8 cellular contexts compared by ENCODE assay signal in the genomic region with DNA sequence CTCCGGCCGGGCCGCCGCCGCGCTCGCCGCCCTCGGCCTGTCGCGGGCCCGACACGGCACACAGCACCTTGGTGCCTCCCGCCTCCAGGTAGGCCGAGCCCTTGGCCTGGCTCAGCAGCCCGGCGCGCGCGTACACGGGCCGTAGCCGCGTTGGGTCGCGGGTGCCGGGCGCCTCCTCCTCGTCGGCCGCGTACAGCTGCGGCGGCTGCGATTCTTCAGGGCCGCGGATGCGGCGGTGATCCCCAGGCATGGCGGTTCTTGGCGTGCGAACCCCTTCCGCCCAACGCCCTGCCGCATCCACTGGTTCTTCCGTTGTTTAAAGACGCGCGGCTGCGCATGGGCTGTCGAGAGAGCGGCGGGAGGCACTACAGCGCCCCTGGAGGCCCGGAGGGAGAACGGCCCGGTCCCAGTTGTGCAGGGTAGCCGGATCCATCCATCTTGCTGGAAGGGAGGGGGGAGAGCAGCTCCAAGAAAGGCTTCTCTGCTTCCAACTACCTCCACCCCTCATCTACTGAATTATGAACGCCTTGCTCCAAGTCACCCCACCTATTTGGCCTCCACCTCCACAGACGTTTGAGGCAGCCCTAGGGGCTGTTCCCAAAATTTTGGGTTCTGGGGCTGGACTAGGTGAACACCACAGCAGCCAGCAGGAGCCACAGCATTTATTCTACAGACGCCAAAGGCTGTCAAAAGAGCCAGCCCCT. TPM values are rescaled to one million over a fixed set of nuclear protein-coding genes. Genes with fewer than 3 reads are reported as not detected.
A peak's percentile ranks its signal among the peaks of the same experiment; 100 is the strongest.
DNase-seq lines count a peak whose midpoint lies in the region; ATAC-seq lines count a peak whose summit lies in the region.

TSS of gene EXOSC6 (minus strand) at position 290 of the 704 bp plus-strand sequence. CDS start at position 250, 40 bp downstream.

- H2BK5ac ChIP-seq in mesenchymal stem cell (ENCODE audit: low read depth, low read length, poor library complexity, severe bottlenecking): peak within 1 kb of the TSS; percentile 26

- H2AFZ ChIP-seq in mesenchymal stem cell (ENCODE audit: low read depth, low read length): peak within 1 kb of the TSS; percentile 75

- peak within 1 kb of the TSS; percentile 81 to 86 for H3K4me3 ChIP-seq in mesenchymal stem cell (ENCODE audit: insufficient read depth in 1 of 2, low read depth in 1 of 2, low read length in 2 of 2)

- DNase-seq in Caki2 (ENCODE audit: low read depth) (peak; percentile 93), HT1080 (ENCODE audit: low read depth) (peak; percentile 92), mesenchymal stem cell (peak; percentile 94)
- peak; percentile 82 for DNase-seq in NK-92 treated with Interleukin-12 subunit alpha and Interleukin-12 subunit beta, amount 100 ng/mL, for 24 hours (lab: John Stamatoyannopoulos, UW)
- DNase-seq in activated CD8-positive, alpha-beta memory T cell treated with anti-CD3 and anti-CD28 coated beads for 24 hours: peak; percentile 95
- peak; percentile 90 for DNase-seq in effector memory CD8-positive, alpha-beta T cell
- DNase-seq in stimulated activated CD8-positive, alpha-beta memory T cell treated with anti-CD3 and anti-CD28 coated beads, Interleukin-12 subunit alpha, Interleukin-12 subunit beta, amount 100 ng/mL, for 24 hours (ENCODE audit: extremely low read depth): peak; percentile 77

- peak within 1 kb of the TSS; percentile 95 for H4K91ac ChIP-seq in mesenchymal stem cell (ENCODE audit: low read length)

- peak within 1 kb of the TSS; percentile 62 to 98 for H3K4ac ChIP-seq in mesenchymal stem cell (ENCODE audit: low read depth in 1 of 2, low read length in 2 of 2)

- peak within 1 kb of the TSS in 1 of 2 experiments; percentile 31 for H2BK12ac ChIP-seq in mesenchymal stem cell (ENCODE audit: low read length in 2 of 2)

- H3K27me3 Mint-ChIP-seq in effector memory CD8-positive, alpha-beta T cell: no peaks in the 10 kb centered on the region

- peaks cover 42% of the 10 kb centered on the region for H3K36me3 Mint-ChIP-seq in effector memory CD8-positive, alpha-beta T cell (ENCODE audit: insufficient read depth)

- H3K4me2 ChIP-seq in mesenchymal stem cell (ENCODE audit: low read length, poor library complexity, severe bottlenecking): peak within 1 kb of the TSS; percentile 94

- H3K18ac ChIP-seq in mesenchymal stem cell (ENCODE audit: low read depth in 1 of 2, low read length in 2 of 2): peak within 1 kb of the TSS; percentile 52 to 91

- H2AK5ac ChIP-seq in mesenchymal stem cell (ENCODE audit: low read length, severe bottlenecking): no peak within 1 kb of the TSS

- in situ Hi-C loops in Caki2 (cut with HindIII; ENCODE audit: low pct_unique_long_range_greater_than_20kb, low sequenced_read_pairs): no loop called here

- peak within 1 kb of the TSS; percentile 84 to 88 for H3K4me3 Mint-ChIP-seq in effector memory CD8-positive, alpha-beta T cell

- ATAC-seq in GM21367 (IDR thresholded peaks at IDR 0.05; ENCODE audit: unreplicated experiment): peak; percentile 72
- ATAC-seq in effector memory CD8-positive, alpha-beta T cell (replicated peaks): peak; percentile 89

- peak within 1 kb of the TSS; percentile 78 for H2BK120ac ChIP-seq in mesenchymal stem cell (ENCODE audit: low read depth, low read length)

- H2BK15ac ChIP-seq in mesenchymal stem cell (ENCODE audit: low read depth, poor library complexity, severe bottlenecking): peak within 1 kb of the TSS; percentile 33

- peak within 1 kb of the TSS in 1 of 2 experiments; percentile 9 for H3K23ac ChIP-seq in mesenchymal stem cell (ENCODE audit: low read length in 2 of 2)

- no peaks in the 10 kb centered on the region for H3K27me3 ChIP-seq in mesenchymal stem cell (ENCODE audit: control insufficient read depth in 1 of 2, insufficient read depth in 1 of 2, low read length in 2 of 2)

- peak within 1 kb of the TSS in 1 of 2 experiments; percentile 92 for H3K14ac ChIP-seq in mesenchymal stem cell (ENCODE audit: low read length in 2 of 2)

- peak within 1 kb of the TSS; percentile 86 for H3K9ac ChIP-seq in mesenchymal stem cell (ENCODE audit: low read length)

- H3K27ac Mint-ChIP-seq in effector memory CD8-positive, alpha-beta T cell: peak within 1 kb of the TSS; percentile 91 to 95

- H3K9me3 Mint-ChIP-seq in effector memory CD8-positive, alpha-beta T cell: no peaks in the 10 kb centered on the region

- peaks cover 46 to 58% of the 10 kb centered on the region in 2 experiments for H3K36me3 ChIP-seq in mesenchymal stem cell (ENCODE audit: control insufficient read depth in 1 of 2, insufficient read depth in 2 of 2, low read depth in 1 of 2, low read length in 2 of 2)

- 2% methylated on average over 45 of the region's 61 CpGs for WGBS in mesenchymal stem cell

- peak within 1 kb of the TSS; percentile 7 for H3K27ac ChIP-seq in mesenchymal stem cell (ENCODE audit: low read length, poor library complexity, severe bottlenecking)

- no peaks in the 10 kb centered on the region for H3K9me3 ChIP-seq in mesenchymal stem cell (ENCODE audit: control insufficient read depth, low read length)

- peaks cover 13% of the 10 kb centered on the region for H3K4me1 ChIP-seq in mesenchymal stem cell (ENCODE audit: control insufficient read depth, insufficient read depth, low read depth, low read length)

- peaks cover 8% of the 10 kb centered on the region in 2 donors for H3K4me1 Mint-ChIP-seq in effector memory CD8-positive, alpha-beta T cell (ENCODE audit: low read depth in 2 of 2)

- H3K79me1 ChIP-seq in mesenchymal stem cell (replicated peaks; ENCODE audit: low read length, poor library complexity, severe bottlenecking): peaks cover 13% of the 10 kb centered on the region

- H4K8ac ChIP-seq in mesenchymal stem cell (ENCODE audit: low read length): peak within 1 kb of the TSS; percentile 96

RNA-seq across cellular contexts. Expression of gene EXOSC6, which starts in this region (rescaled TPM):
- total RNA-seq in Caki2 (2014; rRNA removed; shearing (Covaris generic); ENCODE audit: low replicate concordance): 21.8 and 25.4 TPM in 2 replicates
- 35.2 and 44.2 TPM in 2 replicates for total RNA-seq in HT1080 (2014; rRNA removed; shearing (Covaris generic))
- 21.3 and 24.2 TPM in 2 replicates for polyA plus RNA-seq in HT1080 (2015; cell fraction: cytosol; rRNA removed)
- polyA plus RNA-seq in HT1080 (2015; cell fraction: nucleus; rRNA removed): 26.5 and 28.6 TPM in 2 replicates
- polyA plus RNA-seq in mesenchymal stem cell (2013, experiment 1 of 2): 13.9 TPM
- 13.5 TPM for polyA plus RNA-seq in mesenchymal stem cell (2013, experiment 2 of 2)

Comparison
In these comparisons a context has a peak if more than half of its experiments do, and no peak if none do; other contexts are left out.
1. Peak in every context shown above with its lines: DNase-seq, ATAC-seq, H3K4me3 ChIP-seq and H3K27ac ChIP-seq.